Comparison of ENCODE assay signal across 8 cellular contexts in genomic region chr20:3888622-3889488, GRCh38. TPM values are rescaled to one million over a fixed set of nuclear protein-coding genes. Genes with fewer than 3 reads are reported as not detected.
DNase-seq lines count a peak whose midpoint lies in the region; ATAC-seq and TF ChIP-seq lines count a peak whose summit lies in the region.

Gene PANK2 (plus strand): TSS chr20:3889387.

- H3K4me3 ChIP-seq in DND-41 (ENCODE audit: low read depth in 1 of 2, low read length in 2 of 2): peak within 1 kb of the TSS; percentile 83 to 92
- no peak within 1 kb of the TSS for H3K4me3 ChIP-seq in KMS-11 (IDR thresholded peaks at IDR 0.05; ENCODE audit: insufficient read depth, low read depth, low read length)
- H3K4me3 ChIP-seq in Panc1 (ENCODE audit: low read depth in 2 of 2, low read length in 2 of 2): peak within 1 kb of the TSS; percentile 86 to 98
- H3K4me3 ChIP-seq in mucosa of stomach (ENCODE audit: low read length): peak within 1 kb of the TSS; percentile 85

- H2AFZ ChIP-seq in DND-41 (ENCODE audit: low read depth, low read length) (peak within 1 kb of the TSS; percentile 92), KMS-11 (ENCODE audit: low read depth) (peak within 1 kb of the TSS; percentile 31; the same call in 1 of the 2 replicates)

- H3K9me3 Mint-ChIP-seq in activated T-cell treated with anti-CD3 and anti-CD28 coated beads, Interleukin-2, amount 50 U/mL, for 4 hours: no peaks in the 10 kb centered on the region

- intact Hi-C loops in Panc1 (cut with micrococcal nuclease; ENCODE audit: unreplicated experiment): no loop called here

- peaks cover 12% of the 10 kb centered on the region for H3K36me3 Mint-ChIP-seq in activated T-cell treated with anti-CD3 and anti-CD28 coated beads, Interleukin-2, amount 50 U/mL, for 4 hours (ENCODE audit: insufficient read depth)

- H3K4me3 Mint-ChIP-seq in activated T-cell treated with anti-CD3 and anti-CD28 coated beads, Interleukin-2, amount 50 U/mL, for 4 hours: peak within 1 kb of the TSS; percentile 99

- H3K27me3 ChIP-seq in DND-41 (ENCODE audit: insufficient read depth, low read length, poor library complexity) (no peaks in the 10 kb centered on the region), KMS-11 (ENCODE audit: insufficient read depth, low read depth) (no peaks in the 10 kb centered on the region), Panc1 (ENCODE audit: control insufficient read depth, insufficient read depth, low read length) (no peaks in the 10 kb centered on the region), mucosa of stomach (ENCODE audit: control insufficient read depth, insufficient read depth, low read length) (no peaks in the 10 kb centered on the region)

- H3K4me2 ChIP-seq in DND-41 (ENCODE audit: insufficient read depth, low read length): peak within 1 kb of the TSS; percentile 78
- H3K4me2 ChIP-seq in KMS-11: peak within 1 kb of the TSS; percentile 80

- CTCF ChIA-PET in Panc1 (lab: Charles Lee): no interaction called here

- H3K4me1 ChIP-seq in DND-41 (ENCODE audit: insufficient read depth, low read length) (peaks cover 49% of the 10 kb centered on the region), KMS-11 (ENCODE audit: low read depth, poor library complexity, severe bottlenecking) (peaks cover 20% of the 10 kb centered on the region), Panc1 (ENCODE audit: control insufficient read depth, insufficient read depth, low read length) (peaks cover 28% of the 10 kb centered on the region), mucosa of stomach (ENCODE audit: control insufficient read depth, insufficient read depth, low read length) (peaks cover 30% of the 10 kb centered on the region)

- H3K27me3 Mint-ChIP-seq in activated T-cell treated with anti-CD3 and anti-CD28 coated beads, Interleukin-2, amount 50 U/mL, for 4 hours (ENCODE audit: low read depth): no peaks in the 10 kb centered on the region

- peaks cover 43% of the 10 kb centered on the region for H3K4me1 Mint-ChIP-seq in activated T-cell treated with anti-CD3 and anti-CD28 coated beads, Interleukin-2, amount 50 U/mL, for 4 hours (ENCODE audit: low read depth)

- H3K9ac ChIP-seq in DND-41 (ENCODE audit: low read depth, low read length) (peak within 1 kb of the TSS; percentile 87), KMS-11 (peak within 1 kb of the TSS; percentile 76), mucosa of stomach (ENCODE audit: low read length) (peak within 1 kb of the TSS; percentile 96)

- peak; percentile 100 for DNase-seq in DND-41
- DNase-seq in Panc1 (ENCODE audit: low read depth, low spot score): peak; percentile 96
- peak; percentile 94 for DNase-seq in activated T-cell treated with anti-CD3 and anti-CD28 coated beads, Interleukin-2, amount 50 U/mL, for 4 hours
- peak; percentile 98 to 99 for DNase-seq in erythroblast (lab: John Stamatoyannopoulos, UW)
- DNase-seq in stimulated activated CD8-positive, alpha-beta memory T cell treated with anti-CD3 and anti-CD28 coated beads, Interleukin-7, amount 100 ng/mL, for 1 hour (ENCODE audit: low read depth in 2 of 2): peak; percentile 90 to 93

- TF ChIP-seq CTCF in DND-41 (IDR thresholded peaks at IDR 0.05; ENCODE audit: borderline replicate concordance, extremely low read depth, low read length, poor library complexity, severe bottlenecking) (peak; percentile 82), KMS-11 (conservative IDR thresholded peaks at IDR 0.05; ENCODE audit: low read depth, low read length) (peak; percentile 22), Panc1 (IDR thresholded peaks at IDR 0.05) (no peak)

- H3K9me3 ChIP-seq in DND-41 (ENCODE audit: insufficient read depth, low read length, severe bottlenecking) (no peaks in the 10 kb centered on the region), Panc1 (ENCODE audit: control insufficient read depth, insufficient read depth, low read depth, low read length) (no peaks in the 10 kb centered on the region), mucosa of stomach (ENCODE audit: control insufficient read depth, low read length) (no peaks in the 10 kb centered on the region)

- H3K27ac ChIP-seq in DND-41 (ENCODE audit: low read length) (peak within 1 kb of the TSS; percentile 91), KMS-11 (peak within 1 kb of the TSS; percentile 52), Panc1 (ENCODE audit: low read length) (peak within 1 kb of the TSS; percentile 98)

- in situ Hi-C loops in Panc1 (cut with HindIII; ENCODE audit: low pct_unique_long_range_greater_than_20kb, low sequenced_read_pairs): no loop called here

- H4K20me1 ChIP-seq in DND-41 (ENCODE audit: insufficient read depth, low read length): peaks cover 41% of the 10 kb centered on the region
- no peaks in the 10 kb centered on the region for H4K20me1 ChIP-seq in KMS-11 (ENCODE audit: insufficient read depth)

- peak; percentile 95 for TF ChIP-seq POLR2A in erythroblast (IDR thresholded peaks at IDR 0.05; ENCODE audit: low read length)

- H3K36me3 ChIP-seq in DND-41 (ENCODE audit: insufficient read depth, low read length) (peaks cover 35% of the 10 kb centered on the region), KMS-11 (ENCODE audit: insufficient read depth) (no peaks in the 10 kb centered on the region), Panc1 (ENCODE audit: control insufficient read depth, insufficient read depth, low read length) (peaks cover 14% of the 10 kb centered on the region), mucosa of stomach (ENCODE audit: control insufficient read depth, insufficient read depth, low read length) (no peaks in the 10 kb centered on the region)

- POLR2A ChIA-PET in Panc1 (lab: Charles Lee): no interaction called here

- BruUV-seq in Panc1 (replicated peaks; lab: Mats Ljungman, UMichigan): no TSS peak

- H3K79me2 ChIP-seq in DND-41 (ENCODE audit: insufficient read depth, low read length) (peaks cover 74% of the 10 kb centered on the region), KMS-11 (ENCODE audit: insufficient read depth, low read depth) (peaks cover 54% of the 10 kb centered on the region)

- peak; percentile 95 for ATAC-seq in DND-41 (ENCODE audit: insufficient read depth, low read depth)
- ATAC-seq in GM21737 (IDR thresholded peaks at IDR 0.05; ENCODE audit: unreplicated experiment): peak; percentile 93
- peak; percentile 97 for ATAC-seq in Panc1
- ATAC-seq in activated T-cell treated with anti-CD3 and anti-CD28 coated beads, Interleukin-2, amount 50 U/mL, for 4 hours: peak; percentile 97 to 98

RNA-seq across cellular contexts. Expression of gene PANK2, which starts in this region (rescaled TPM):
- total RNA-seq in Panc1 (2021; ENCODE audit: unreplicated experiment): 40.9 TPM
- 25.0 TPM for polyA plus RNA-seq in Panc1 (2012; ENCODE audit: insufficient read length)
- 10 to 100 TPM; 32.9 to 37.3 (median 34.1) TPM for total RNA-seq in activated T-cell treated with anti-CD3 and anti-CD28 coated beads, Interleukin-2, amount 50 U/mL, for 4 hours
